In genomic region chr1:62180054-62180453, GRCh38 we compare ENCODE assay signal across 11 cellular contexts. TPM values are rescaled to one million over a fixed set of nuclear protein-coding genes. Genes with fewer than 3 reads are reported as not detected.
DNase-seq lines count a peak whose midpoint lies in the region; ATAC-seq, FAIRE-seq and TF ChIP-seq lines count a peak whose summit lies in the region.
"Not testable (repeated sequence)": the region's sequence is repeated elsewhere in the genome, so short reads cannot be mapped to it uniquely, and the experiment has no call there.
"Had no signal": no experiment of that assay in that cellular context is flagged by ENCODE, and none has a peak within 500 bp of the region (broad histone marks: within the 10 kb centered on the region; RNA-seq: fewer than 3 reads in every experiment).

No MANE protein-coding gene starts in this region.

- H3K56ac ChIP-seq in H1 (replicated peaks; ENCODE audit: insufficient read length, low read depth, low read length), result not testable (repeated sequence)

- H4K20me1 ChIP-seq in PC-3 (ENCODE audit: low read length); H1 (replicated peaks in 1 of 2; ENCODE audit: control insufficient read depth in 1 of 2, insufficient read depth in 2 of 2, low read length in 2 of 2): not testable (repeated sequence)

- not testable (repeated sequence) for H3K36me3 Mint-ChIP-seq in mesothelial cell of epicardium

- H2BK12ac ChIP-seq in H1 (ENCODE audit: low read depth, low read length), result not testable (repeated sequence)

- H2AK5ac ChIP-seq in H1 (ENCODE audit: low read depth, low read length), result not testable (repeated sequence)

- H3K27me3 ChIP-seq in HUES48 (ENCODE audit: control insufficient read depth, insufficient read depth, low read length); PC-3 (ENCODE audit: low read length); H1 (replicated peaks in 1 of 4; ENCODE audit: control insufficient read depth in 3 of 4, extremely low read depth in 1 of 4, insufficient read depth in 3 of 4, low read length in 3 of 4): not testable (repeated sequence)

- H3K9me3 Mint-ChIP-seq in mesothelial cell of epicardium, result not testable (repeated sequence)

- not testable (repeated sequence) for H2BK15ac ChIP-seq in H1 (ENCODE audit: low read length)

- not testable (repeated sequence) for H3K27me3 Mint-ChIP-seq in mesothelial cell of epicardium (ENCODE audit: low read depth)

- not testable (repeated sequence) for H3K23ac ChIP-seq in H1 (ENCODE audit: insufficient read length)

- not testable (repeated sequence) for H4K91ac ChIP-seq in H1 (replicated peaks; ENCODE audit: insufficient read length, low read length)

- peak overlapping the region; percentile 1; the same call in 1 of the 2 replicates for H2BK5ac ChIP-seq in H1 (ENCODE audit: low read depth, low read length)

- 0 out of 2 replicates have a peak overlapping the region, but pooled peaks have one; percentile 32 for H2AFZ ChIP-seq in PC-3 (ENCODE audit: low read length)
- H2AFZ ChIP-seq in H1 (ENCODE audit: low read length), result not testable (repeated sequence)

- intact Hi-C loops in PC-3 (cut with micrococcal nuclease), result not testable (repeated sequence)

- TF ChIP-seq POLR2A in H1 (IDR thresholded peaks at IDR 0.05; ENCODE audit: control extremely low read depth in 1 of 2, low read depth in 2 of 2, low read length in 2 of 2), result not testable (repeated sequence)

- 88% methylated on average over 4 of the region's 4 CpGs; no CpG with 5 or more reads in 1 of the 2 experiments for WGBS in H1 (ENCODE audit: extremely low coverage in 1 of 2, insufficient coverage in 1 of 2, insufficient read length in 1 of 2, insufficient replicate concordance in 2 of 2, low coverage in 1 of 2, low lambda C conversion rate in 2 of 2, missing lambda C conversion rate in 1 of 2), 2 experiments

- H3K27ac ChIP-seq in HUES48 (ENCODE audit: low read depth, low read length) (peak overlapping the region; percentile 93), VCaP (peak overlapping the region; percentile 25; the same call in 1 of the 2 replicates), H1 (ENCODE audit: low read depth, low read length) (0 out of 2 replicates have a peak overlapping the region, but pooled peaks have one; percentile 16)
- not testable (repeated sequence) for H3K27ac ChIP-seq in PC-3 (ENCODE audit: low read length)

- peak; percentile 31 for DNase-seq in NCI-H2171 (lab: John Stamatoyannopoulos, UW)
- DNase-seq in PC-3; H1 (ENCODE audit: low read depth in 1 of 2, low spot score in 2 of 2); mesothelial cell of epicardium (ENCODE audit: low spot score in 2 of 2, unreplicated experiment in 2 of 2): not testable (repeated sequence)

- peaks cover 60% of the 10 kb centered on the region for H3K4me1 ChIP-seq in HUES48 (ENCODE audit: control insufficient read depth, insufficient read depth, low read length)
- H3K4me1 ChIP-seq in PC-3 (ENCODE audit: insufficient read depth, low read length), result not testable (repeated sequence)
- peaks cover 13 to 39% (median 32%) of the 10 kb centered on the region in 4 experiments for H3K4me1 ChIP-seq in H1 (replicated peaks in 1 of 4; ENCODE audit: control insufficient read depth in 3 of 4, insufficient read depth in 4 of 4, low read length in 3 of 4)

- not testable (repeated sequence) for TF ChIP-seq CTCF in PC-3 (conservative IDR thresholded peaks at IDR 0.05; ENCODE audit: low read depth, low read length); VCaP (conservative IDR thresholded peaks at IDR 0.05); H1 (IDR thresholded peaks at IDR 0.05; ENCODE audit: control extremely low read depth in 1 of 3, insufficient read depth in 1 of 3, low read depth in 1 of 3, low read length in 3 of 3); mesothelial cell of epicardium (IDR thresholded peaks at IDR 0.05; ENCODE audit: unreplicated experiment)

- H3K18ac ChIP-seq in H1 (ENCODE audit: extremely low read depth, low read length), result peak overlapping the region; percentile 63; the same call in 1 of the 2 replicates

- H3K9me2 ChIP-seq in PC-3 (replicated peaks; ENCODE audit: low read length), result not testable (repeated sequence)

- not testable (repeated sequence) for ATAC-seq in PC-3

- H3K79me2 ChIP-seq in PC-3 (ENCODE audit: low read length); H1 (ENCODE audit: control insufficient read depth in 1 of 2, insufficient read depth in 2 of 2, low read length in 2 of 2): not testable (repeated sequence)

- H3K4me2 ChIP-seq in PC-3 (ENCODE audit: low read length) (peak overlapping the region; percentile 53), H1 (ENCODE audit: insufficient read depth in 1 of 2, low read depth in 2 of 2, low read length in 2 of 2) (peak overlapping the region in 1 of 2 experiments; percentile 70; a peak in 2 of 4 replicates)

- not testable (repeated sequence) for H3K23me2 ChIP-seq in H1 (ENCODE audit: low read depth, low read length)

- H3K36me3 ChIP-seq in HUES48 (ENCODE audit: control insufficient read depth, insufficient read depth, low read length); PC-3 (ENCODE audit: low read depth, low read length); H1 (ENCODE audit: control insufficient read depth in 2 of 4, insufficient read depth in 4 of 4, low read length in 3 of 4): not testable (repeated sequence)

- not testable (repeated sequence) for H3K4me3 ChIP-seq in HUES48 (ENCODE audit: low read depth, low read length); PC-3 (ENCODE audit: low read length); H1 (ENCODE audit: extremely low read depth in 1 of 4, insufficient read depth in 2 of 4, low read depth in 3 of 4, low read length in 4 of 4)

- not testable (repeated sequence) for H2BK120ac ChIP-seq in H1 (replicated peaks; ENCODE audit: low read depth, low read length)

- H4K8ac ChIP-seq in H1 (ENCODE audit: extremely low read depth, insufficient read depth, low read length), result not testable (repeated sequence)

- not testable (repeated sequence) for H3K9ac ChIP-seq in HUES48 (ENCODE audit: low read depth, low read length); PC-3 (ENCODE audit: low read length); H1 (replicated peaks in 1 of 4; ENCODE audit: extremely low read depth in 1 of 4, low read depth in 3 of 4, low read length in 3 of 4)

- H3K79me1 ChIP-seq in H1 (ENCODE audit: low read depth, low read length), result not testable (repeated sequence)

- TF ChIP-seq EP300 in H1 (IDR thresholded peaks at IDR 0.05; ENCODE audit: borderline replicate concordance in 1 of 2, low read depth in 2 of 2, low read length in 2 of 2), result not testable (repeated sequence)

- FAIRE-seq in H1 (lab: Jason Lieb, UNC), result not testable (repeated sequence)

- peaks cover 67% of the 10 kb centered on the region for H3K4me1 Mint-ChIP-seq in mesothelial cell of epicardium

- peak overlapping the region; percentile 6; the same call in 1 of the 2 replicates for H2BK20ac ChIP-seq in H1 (ENCODE audit: low read length)

- H3K9me3 ChIP-seq in HUES48 (ENCODE audit: control insufficient read depth, insufficient read depth, low read length); PC-3 (ENCODE audit: low read length); H1 (ENCODE audit: insufficient read depth in 2 of 2, low read depth in 1 of 2, low read length in 1 of 2): not testable (repeated sequence)

- not testable (repeated sequence) for H3F3A ChIP-seq in PC-3 (ENCODE audit: low read length, unreplicated experiment)

- H3K27ac Mint-ChIP-seq in mesothelial cell of epicardium, result peak overlapping the region; percentile 1

- BruUV-seq in PC-3 (replicated peaks; lab: Mats Ljungman, UMichigan), result not testable (repeated sequence)

- H3K14ac ChIP-seq in H1 (ENCODE audit: insufficient read length), result not testable (repeated sequence)

- POLR2A ChIA-PET in PC-3 (lab: Charles Lee; ENCODE audit: unreplicated experiment), result not testable (repeated sequence)
- POLR2A ChIA-PET in H1 (lab: Charles Lee; ENCODE audit: partially characterized antibody), result interaction anchor here (1.3 to 27.8 kb wide), 2 partner anchors 14 to 24 kb away, joined by 3 to 1232 read pairs; partner anchors contain the start of gene L1TD1

- TF ChIP-seq RAD21 in H1 (IDR thresholded peaks at IDR 0.05 in 1 of 2, conservative IDR thresholded peaks at IDR 0.05 in 1 of 2; ENCODE audit: low read depth in 2 of 2, low read length in 2 of 2), result not testable (repeated sequence)

- CTCF ChIA-PET in PC-3 (lab: Charles Lee), result not testable (repeated sequence)
- CTCF ChIA-PET in H1 (lab: Charles Lee; ENCODE audit: partially characterized antibody), result interaction anchor here (1.4 to 1.7 kb wide), 2 partner anchors 8 to 171 kb away, joined by 3 to 4 read pairs; no protein-coding TSS in a partner anchor

- H3K4me3 Mint-ChIP-seq in mesothelial cell of epicardium, result not testable (repeated sequence)

- not testable (repeated sequence) for H3K4ac ChIP-seq in H1 (replicated peaks; ENCODE audit: insufficient read length, low read depth, low read length)

- H4K5ac ChIP-seq in H1 (ENCODE audit: insufficient read length, low read depth, low read length), result not testable (repeated sequence)

RNA-seq across cellular contexts. Expression of gene L1TD1, which starts 14.6 kb away (rescaled TPM):
- not detected in 2 replicates for total RNA-seq in PC-3 (2014; rRNA removed)
- total RNA-seq in H1 (2021; fragmentation: NEBNext Ultra II Directional; extraction: Animal tissue kit (Norgen Biotek cat#: 25700)), result 425 and 441 TPM in 2 replicates
- 20.8 and 35.3 TPM in 2 replicates for polyA plus RNA-seq in H1 (2011; rRNA removed)
- polyA plus RNA-seq in H1 (2011; cell fraction: cytosol; rRNA removed), result 102 TPM
- 28.5 TPM for polyA plus RNA-seq in H1 (2011; cell fraction: nucleus; rRNA removed)
- polyA plus RNA-seq in H1 (2012, experiment 1 of 2), result 165 to 378 TPM (median 196 TPM) in 4 replicates
- polyA plus RNA-seq in H1 (2012, experiment 2 of 2), result 19.6 TPM
- polyA plus RNA-seq in H1 (2013, experiment 1 of 2), result 521 TPM
- 516 TPM for polyA plus RNA-seq in H1 (2013, experiment 2 of 2)
- 32.9 and 39.8 TPM in 2 replicates for polyA minus RNA-seq in H1 (2011; rRNA and poly(A)+ RNA removed)
- polyA minus RNA-seq in H1 (2011; cell fraction: cytosol; rRNA and poly(A)+ RNA removed), result 55.6 TPM
- polyA minus RNA-seq in H1 (2011; cell fraction: nucleus; rRNA and poly(A)+ RNA removed), result 94.0 TPM
- 5.3 to 5.5 TPM (median 5.5 TPM) in 3 replicates for total RNA-seq in mesothelial cell of epicardium
- total RNA-seq: CD4-positive, alpha-beta memory T cell; HFFc6; HT1080 had no signal
- polyA plus RNA-seq: A549; AG04450; CD4-positive, alpha-beta memory T cell had no signal

Comparison
In these comparisons a context has a peak if more than half of its experiments do, and no peak if none do; other contexts are left out.
1. RNA of gene L1TD1, which starts 14.6 kb away (total RNA-seq): 425 to 441 TPM in H1; 5.3 to 5.5 TPM in mesothelial cell of epicardium and not detected in PC-3; every median in the first group is over 10 times any median in the second.